21 cellular contexts compared by ENCODE assay signal in the genomic region with DNA sequence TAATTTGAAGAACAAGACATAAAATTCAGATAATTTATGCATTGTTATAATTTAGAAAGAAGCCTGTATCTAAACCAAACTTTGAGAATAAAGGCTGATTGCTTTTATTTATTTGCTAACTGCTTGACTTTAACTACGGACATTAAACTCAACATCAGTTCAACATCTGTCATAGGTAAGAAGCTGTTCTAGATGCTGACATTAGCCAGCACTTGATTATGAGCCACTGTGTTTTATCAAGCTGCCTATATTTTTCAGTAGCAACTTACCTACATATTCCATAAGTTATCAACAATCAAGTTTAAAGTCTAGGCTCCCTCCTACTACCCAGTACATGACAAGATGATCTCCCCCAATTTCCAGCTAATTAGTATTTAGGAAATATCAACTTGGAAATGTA.
"Had no signal": no experiment of that assay in that cellular context is flagged by ENCODE, and none has a peak within 500 bp of the region (broad histone marks: within the 10 kb centered on the region; RNA-seq: fewer than 3 reads in every experiment).

No MANE protein-coding gene starts in this region.

- DNase-seq: KBM-7; MG63; NCI-H1092; NCI-H1105 treated with DMSO at 0.1 percent for 48 hours; NCI-H1417 treated with DMSO at 0.1 percent for 48 hours; NCI-H146; NCI-H1694 treated with DMSO at 0.1 percent for 48 hours; NCI-H1930; NCI-H2081; NCI-H2171; NCI-H226; NCI-H446; NCI-H510A; NCI-H524 treated with DMSO at 0.1 percent for 48 hours; NCI-H774; NK-92 treated with Interleukin-12 subunit alpha and Interleukin-12 subunit beta, amount 100 ng/mL, for 24 hours; PC-3; SHP77; SK-N-SH had no signal

- H3K27me3 ChIP-seq: MG63 had no signal

- H3K9ac ChIP-seq: SK-N-SH had no signal

- H3K4me2 ChIP-seq: SK-N-SH had no signal

- H3K9me3 ChIP-seq: MG63, SK-N-SH had no signal

- H3K27ac ChIP-seq: RWPE1 had no signal

- ATAC-seq: Panc1, PC-3 had no signal

- H3K4me3 ChIP-seq: MG63 had no signal
